10 cellular contexts compared by ENCODE assay signal in the genomic region with DNA sequence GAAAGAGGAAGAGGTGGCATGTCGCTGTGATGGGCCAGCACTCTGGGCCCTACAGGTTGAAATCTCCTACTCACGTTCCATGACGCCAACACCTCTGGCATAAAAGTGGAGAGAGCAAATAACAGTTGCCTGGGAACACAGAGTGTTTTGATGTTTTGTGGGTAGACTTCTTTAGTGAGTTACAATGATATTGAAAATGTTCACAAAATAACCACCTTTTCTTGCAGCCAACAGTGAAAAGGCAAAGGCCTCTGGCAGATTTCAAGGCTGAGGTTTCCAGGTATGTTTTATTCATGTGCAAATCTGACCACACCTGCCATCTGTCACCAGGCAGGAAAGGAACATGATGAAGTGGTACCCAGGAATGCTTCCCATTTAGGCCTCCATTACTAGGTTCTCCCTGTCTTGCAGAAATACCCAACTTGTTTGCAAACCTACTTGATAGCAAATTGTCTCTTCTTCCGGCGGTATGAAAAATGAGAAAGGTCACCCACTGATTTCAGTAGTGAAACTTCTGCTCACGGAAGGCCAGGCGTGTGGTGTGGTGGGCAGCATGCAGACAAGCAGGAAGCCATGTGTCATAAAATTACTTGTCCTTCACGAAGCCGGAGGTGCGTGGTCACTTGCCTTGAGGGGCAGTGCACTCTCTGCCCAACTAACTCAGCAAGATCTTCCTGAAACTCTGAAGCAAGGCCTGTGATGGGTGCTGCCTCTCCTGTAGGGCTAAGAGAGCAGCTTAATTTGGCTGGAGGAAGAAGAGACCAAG.
DNase-seq lines count a peak whose midpoint lies in the region; ATAC-seq and TF ChIP-seq lines count a peak whose summit lies in the region.
"Had no signal": no experiment of that assay in that cellular context is flagged by ENCODE, and none has a peak within 500 bp of the region (broad histone marks: within the 10 kb centered on the region; RNA-seq: fewer than 3 reads in every experiment).

No MANE protein-coding gene starts in this region.

- TF ChIP-seq CTCF in dorsolateral prefrontal cortex (IDR thresholded peaks at IDR 0.05 in 54 of 56, conservative IDR thresholded peaks at IDR 0.05 in 2 of 56; ENCODE audit: low read depth in 1 of 56, partially characterized antibody in 56 of 56) = no peak

- ATAC-seq in GM18519 (IDR thresholded peaks at IDR 0.05; ENCODE audit: low FRiP score, unreplicated experiment) (peak; percentile 37), GM19467 (IDR thresholded peaks at IDR 0.05; ENCODE audit: unreplicated experiment) (peak; percentile 45), HG03159 (IDR thresholded peaks at IDR 0.05; ENCODE audit: unreplicated experiment) (peak; percentile 53)

- DNase-seq in cerebellar cortex (ENCODE audit: low spot score) (peak; percentile 7), NCI-H345 treated with DMSO at 0.1 percent for 48 hours (lab: John Stamatoyannopoulos, UW; ENCODE audit: unreplicated experiment) (no peak), GM19240 (ENCODE audit: insufficient read length, low spot score) (no peak), dorsolateral prefrontal cortex (no peak)
- DNase-seq: activated CD8-positive, alpha-beta memory T cell treated with anti-CD3 and anti-CD28 coated beads, Interleukin-2, amount 50 U/mL, for 48 hours; IMR-90; RPMI8226 had no signal

- H3K27me3 ChIP-seq in dorsolateral prefrontal cortex = peaks cover 0 to 12% (median 0%) of the 10 kb centered on the region in 45 donors

- H3K27ac ChIP-seq in dorsolateral prefrontal cortex = no peak overlapping the region

- intact Hi-C loops in dorsolateral prefrontal cortex (cut with DNase I) = no loop called here

- no peak overlapping the region for H3K4me3 ChIP-seq in dorsolateral prefrontal cortex
